9 cellular contexts compared by ENCODE assay signal in genomic region chr19:38004100-38004504, GRCh38.
DNase-seq lines count a peak whose midpoint lies in the region; ATAC-seq and TF ChIP-seq lines count a peak whose summit lies in the region.
"Had no signal": no experiment of that assay in that cellular context is flagged by ENCODE, and none has a peak within 500 bp of the region (broad histone marks: within the 10 kb centered on the region; RNA-seq: fewer than 3 reads in every experiment).

No MANE protein-coding gene starts in this region.

- TF ChIP-seq CTCF in esophagus muscularis mucosa (IDR thresholded peaks at IDR 0.05), result no peak
- TF ChIP-seq CTCF in psoas muscle (IDR thresholded peaks at IDR 0.05), result no peak
- no peak for TF ChIP-seq CTCF in chondrocyte (IDR thresholded peaks at IDR 0.05)
- no peak for TF ChIP-seq CTCF in GM10266 (IDR thresholded peaks at IDR 0.05; ENCODE audit: control insufficient read depth, insufficient read depth, low read depth, missing control alignments)

- no peaks in the 10 kb centered on the region for H3K27me3 Mint-ChIP-seq in chondrocyte (ENCODE audit: low read depth)
- H3K27me3 Mint-ChIP-seq: T-helper 17 cell had no signal

- H3K4me3 Mint-ChIP-seq in chondrocyte (ENCODE audit: unreplicated experiment), result no peak overlapping the region
- H3K4me3 Mint-ChIP-seq: T-helper 17 cell had no signal

- H3K9me3 ChIP-seq in ES-I3 (ENCODE audit: control insufficient read depth, insufficient read depth, low read length) (no peaks in the 10 kb centered on the region), esophagus muscularis mucosa (no peaks in the 10 kb centered on the region), psoas muscle (no peaks in the 10 kb centered on the region)

- H3K4me3 ChIP-seq in esophagus muscularis mucosa, result peak overlapping the region; percentile 42 to 53 (median 50)
- H3K4me3 ChIP-seq in psoas muscle, result peak overlapping the region; percentile 55

- H3K36me3 Mint-ChIP-seq in chondrocyte (ENCODE audit: low read depth), result no peaks in the 10 kb centered on the region

- H3K9ac ChIP-seq in ES-I3 (ENCODE audit: low read depth, low read length), result peak overlapping the region; percentile 56

- H3K9me3 Mint-ChIP-seq in chondrocyte (ENCODE audit: low read depth), result no peaks in the 10 kb centered on the region

- no peaks in the 10 kb centered on the region for H3K27me3 ChIP-seq in esophagus muscularis mucosa
- H3K27me3 ChIP-seq in psoas muscle (ENCODE audit: insufficient read depth in 3 of 3, low read length in 2 of 3), result no peaks in the 10 kb centered on the region

- TF ChIP-seq POLR2A in esophagus muscularis mucosa (IDR thresholded peaks at IDR 0.05; ENCODE audit: low read depth), result no peak

- peaks cover 14% of the 10 kb centered on the region for H3K4me1 Mint-ChIP-seq in chondrocyte (ENCODE audit: low read depth)

- TF ChIP-seq EP300 in esophagus muscularis mucosa (IDR thresholded peaks at IDR 0.05), result no peak

- no peak overlapping the region for H3K27ac Mint-ChIP-seq in chondrocyte (ENCODE audit: unreplicated experiment)
- H3K27ac Mint-ChIP-seq: T-helper 17 cell had no signal

- WGBS in esophagus muscularis mucosa, result 37% methylated on average over 3 of the region's 3 CpGs
- WGBS in psoas muscle, 3 donors, result 14 to 20% (median 18%) methylated on average over 3 of the region's 3 CpGs

- H3K4me1 ChIP-seq in ES-I3 (ENCODE audit: insufficient read depth, low read length) (peaks cover 23% of the 10 kb centered on the region), esophagus muscularis mucosa (peaks cover 22 to 39% (median 31%) of the 10 kb centered on the region in 4 donors), psoas muscle (peaks cover 16% of the 10 kb centered on the region)

- ATAC-seq in psoas muscle (peak in 3 of 4 donors; percentile 47 to 67 (median 52)), HG03378 (IDR thresholded peaks at IDR 0.05; ENCODE audit: unreplicated experiment) (no peak)

- no peaks in the 10 kb centered on the region for H3K36me3 ChIP-seq in ES-I3 (ENCODE audit: insufficient read depth, low read length)
- no peaks in the 10 kb centered on the region for H3K36me3 ChIP-seq in esophagus muscularis mucosa
- no peaks in the 10 kb centered on the region for H3K36me3 ChIP-seq in psoas muscle (ENCODE audit: insufficient read depth in 1 of 2, low read depth in 1 of 2)

- intact Hi-C loops in esophagus muscularis mucosa (cut with DNase I) (no loop called here), psoas muscle (cut with DNase I) (loop anchor here in 1 of 2 donors (5.0 kb wide), 1 partner anchor 97 kb away; the partner anchor contains the start of genes SIPA1L3 and WDR87)

- DNase-seq in NCI-H226 (peak; percentile 35), esophagus muscularis mucosa (ENCODE audit: extremely low spot score) (no peak), psoas muscle (no peak), chondrocyte (ENCODE audit: low spot score) (no peak), GM10266 (ENCODE audit: extremely low spot score) (no peak), inferior parietal cortex (ENCODE audit: extremely low spot score) (no peak)
- DNase-seq: T-helper 17 cell had no signal

- H3K27ac ChIP-seq in esophagus muscularis mucosa (replicated peaks in 1 of 4) (peak overlapping the region; percentile 70 to 78 (median 74)), psoas muscle (peak overlapping the region; percentile 75)
